Comparison of ENCODE assay signal across 8 cellular contexts in genomic region chr6:144149894-144150672, GRCh38. TPM values are rescaled to one million over a fixed set of nuclear protein-coding genes. Genes with fewer than 3 reads are reported as not detected.
DNase-seq lines count a peak whose midpoint lies in the region; ATAC-seq and TF ChIP-seq lines count a peak whose summit lies in the region.

Gene STX11 (plus strand): TSS chr6:144150517. CDS start chr6:144186628, 36,111 bp downstream.

- no peaks in the 10 kb centered on the region for H3K9me2 ChIP-seq in SU-DHL-6 (replicated peaks; ENCODE audit: insufficient read depth, low read length)

- no peaks in the 10 kb centered on the region for H3K27me3 ChIP-seq in CD8-positive, alpha-beta T cell (ENCODE audit: insufficient read depth, low read length)
- no peaks in the 10 kb centered on the region for H3K27me3 ChIP-seq in SU-DHL-6 (ENCODE audit: low read length)
- H3K27me3 ChIP-seq in aorta (ENCODE audit: control insufficient read depth in 1 of 2, insufficient read depth in 2 of 2, low read length in 1 of 2) = no peaks in the 10 kb centered on the region

- H3K9me3 ChIP-seq in CD8-positive, alpha-beta T cell (ENCODE audit: low read length) = no peaks in the 10 kb centered on the region
- H3K9me3 ChIP-seq in SU-DHL-6 (ENCODE audit: insufficient read depth, low read length) (no peaks in the 10 kb centered on the region), aorta (ENCODE audit: control insufficient read depth, low read length) (no peaks in the 10 kb centered on the region)

- CTCF ChIA-PET in CD8-positive, alpha-beta T cell (lab: Charles Lee) = interaction anchor here (2.0 kb wide), 1 partner anchor 67 kb away, joined by 8 read pairs; no protein-coding TSS in a partner anchor

- H3K36me3 Mint-ChIP-seq in CD8-positive, alpha-beta T cell = peaks cover 7% of the 10 kb centered on the region
- H3K36me3 Mint-ChIP-seq in activated naive CD8-positive, alpha-beta T cell treated with anti-CD3 and anti-CD28 coated beads for 36 hours = peaks cover 37% of the 10 kb centered on the region

- no peak for TF ChIP-seq CTCF in CD8-positive, alpha-beta T cell (IDR thresholded peaks at IDR 0.05)
- TF ChIP-seq CTCF in SU-DHL-6 (IDR thresholded peaks at IDR 0.05; ENCODE audit: insufficient read depth, low read length, poor library complexity, severe bottlenecking) = no peak

- 1% methylated on average over 75 to 90 of the region's 90 CpGs for WGBS in aorta, 2 donors

- POLR2A ChIA-PET in CD8-positive, alpha-beta T cell (lab: Charles Lee) = interaction anchor here (1.4 to 1.6 kb wide), 2 partner anchors 21 to 55 kb away, joined by 3 to 4 read pairs; partner anchors contain the start of gene SF3B5

- H4K20me1 ChIP-seq in SU-DHL-6 (ENCODE audit: low read depth, low read length) = no peaks in the 10 kb centered on the region

- peak within 1 kb of the TSS; percentile 66 for H3K27ac ChIP-seq in CD8-positive, alpha-beta T cell (ENCODE audit: low read depth, low read length)
- H3K27ac ChIP-seq in SU-DHL-6 (ENCODE audit: low read depth, low read length) (no peak within 1 kb of the TSS), aorta (ENCODE audit: low read depth in 1 of 2, low read length in 2 of 2) (no peak within 1 kb of the TSS)

- no peaks in the 10 kb centered on the region for H3F3A ChIP-seq in SU-DHL-6 (ENCODE audit: insufficient read depth)

- peak; percentile 56 for ATAC-seq in CD8-positive, alpha-beta T cell
- ATAC-seq in GM19468 (IDR thresholded peaks at IDR 0.05; ENCODE audit: extremely low read depth, unreplicated experiment) (peak; percentile 64), left ventricle myocardium superior (peak; percentile 98), aorta (ENCODE audit: low FRiP score) (peak; percentile 91)

- peak within 1 kb of the TSS; percentile 60 for H3K9ac ChIP-seq in SU-DHL-6 (ENCODE audit: low read length)

- H3K36me3 ChIP-seq in CD8-positive, alpha-beta T cell (ENCODE audit: insufficient read depth, low read length) = no peaks in the 10 kb centered on the region
- H3K36me3 ChIP-seq in SU-DHL-6 (ENCODE audit: low read length) (no peaks in the 10 kb centered on the region), aorta (ENCODE audit: control insufficient read depth in 1 of 2, insufficient read depth in 2 of 2, low read length in 1 of 2) (no peaks in the 10 kb centered on the region)

- H3K4me1 ChIP-seq in CD8-positive, alpha-beta T cell (ENCODE audit: insufficient read depth, low read length) = peaks cover 5% of the 10 kb centered on the region
- H3K4me1 ChIP-seq in aorta (ENCODE audit: control insufficient read depth in 1 of 2, insufficient read depth in 2 of 2, low read length in 2 of 2) = no peaks in the 10 kb centered on the region

- intact Hi-C loops in CD8-positive, alpha-beta T cell (cut with DNase I, micrococcal nuclease) = loop anchor here (1.0 to 10.0 kb wide), 11 partner anchors 53 to 698 kb away; partner anchors contain the start of genes SF3B5 (in 2 of the 2), ADAT2 (in 1 of the 2) and PEX3 (in 1 of the 2)
- intact Hi-C loops in left ventricle myocardium superior (cut with micrococcal nuclease) = loop anchor here (10.0 kb wide), 1 partner anchor 45 kb away; no protein-coding TSS in a partner anchor
- intact Hi-C loops in aorta (cut with DNase I) = no loop called here

- peak within 1 kb of the TSS; percentile 84 for H3K4me2 ChIP-seq in SU-DHL-6 (ENCODE audit: low read depth, low read length, poor library complexity, severe bottlenecking)

- H3K4me1 Mint-ChIP-seq in CD8-positive, alpha-beta T cell (ENCODE audit: low read depth) = peaks cover 19% of the 10 kb centered on the region
- H3K4me1 Mint-ChIP-seq in activated naive CD8-positive, alpha-beta T cell treated with anti-CD3 and anti-CD28 coated beads for 36 hours = peaks cover 38% of the 10 kb centered on the region

- no peaks in the 10 kb centered on the region for H3K27me3 Mint-ChIP-seq in CD8-positive, alpha-beta T cell (ENCODE audit: low read depth)
- H3K27me3 Mint-ChIP-seq in activated naive CD8-positive, alpha-beta T cell treated with anti-CD3 and anti-CD28 coated beads for 36 hours = no peaks in the 10 kb centered on the region

- peak within 1 kb of the TSS; percentile 71 for H3K4me3 ChIP-seq in CD8-positive, alpha-beta T cell (ENCODE audit: low read depth, low read length)
- H3K4me3 ChIP-seq in SU-DHL-6 (ENCODE audit: insufficient read depth, low read length, poor library complexity, severe bottlenecking) = peak within 1 kb of the TSS; percentile 76
- H3K4me3 ChIP-seq in aorta (ENCODE audit: low read length in 2 of 2) = peak within 1 kb of the TSS; percentile 40 to 86

- peak within 1 kb of the TSS; percentile 96 for H2AFZ ChIP-seq in SU-DHL-6 (ENCODE audit: low read depth, low read length, severe bottlenecking)

- no peaks in the 10 kb centered on the region for H3K79me2 ChIP-seq in SU-DHL-6 (ENCODE audit: insufficient read depth, low read length)

- peak within 1 kb of the TSS; percentile 94 for H3K4me3 Mint-ChIP-seq in CD8-positive, alpha-beta T cell
- peak within 1 kb of the TSS; percentile 87 for H3K4me3 Mint-ChIP-seq in activated naive CD8-positive, alpha-beta T cell treated with anti-CD3 and anti-CD28 coated beads for 36 hours

- no peaks in the 10 kb centered on the region for H3K9me3 Mint-ChIP-seq in CD8-positive, alpha-beta T cell
- no peaks in the 10 kb centered on the region for H3K9me3 Mint-ChIP-seq in activated naive CD8-positive, alpha-beta T cell treated with anti-CD3 and anti-CD28 coated beads for 36 hours

- H3K27ac Mint-ChIP-seq in CD8-positive, alpha-beta T cell = peak within 1 kb of the TSS; percentile 95
- H3K27ac Mint-ChIP-seq in activated naive CD8-positive, alpha-beta T cell treated with anti-CD3 and anti-CD28 coated beads for 36 hours = peak within 1 kb of the TSS; percentile 97

- DNase-seq in CD8-positive, alpha-beta T cell = peak; percentile 27 to 71 (median 58)
- DNase-seq in HS-27A (ENCODE audit: low read depth) = peak; percentile 46
- peak; percentile 92 for DNase-seq in activated naive CD8-positive, alpha-beta T cell treated with anti-CD3 and anti-CD28 coated beads for 36 hours
- peak; percentile 89 for DNase-seq in left ventricle myocardium superior
- peak; percentile 20 for DNase-seq in putamen (ENCODE audit: low spot score)
- DNase-seq in aorta = peak; percentile 83 to 92

RNA-seq across cellular contexts. Expression of gene STX11, which starts in this region (rescaled TPM):
- 10 to 100 TPM; 17.7 to 18.9 TPM for total RNA-seq in CD8-positive, alpha-beta T cell
- 10 to 100 TPM; 38.5 to 39.0 TPM for total RNA-seq in activated naive CD8-positive, alpha-beta T cell treated with anti-CD3 and anti-CD28 coated beads for 36 hours
- 7.8 TPM for total RNA-seq in left ventricle myocardium superior
- 1 to 10 TPM; 6.5 to 7.0 TPM for total RNA-seq in aorta
- 1 to 10 TPM; 2.0 to 4.6 TPM for polyA plus RNA-seq in aorta

Comparison
In these comparisons a context has a peak if more than half of its experiments do, and no peak if none do; other contexts are left out.
1. DNase-seq: peak in every context shown above with its lines; median percentile 92 in activated naive CD8-positive, alpha-beta T cell treated with anti-CD3 and anti-CD28 coated beads for 36 hours; 89 in left ventricle myocardium superior; 88 in aorta; 58 in CD8-positive, alpha-beta T cell; 46 in HS-27A; 20 in putamen.
2. intact Hi-C loops: an anchor here in CD8-positive, alpha-beta T cell (1.0 to 10.0 kb wide) and left ventricle myocardium superior (10.0 kb wide); none called in aorta.